1 cellular context compared by ENCODE assay signal in the genomic region with DNA sequence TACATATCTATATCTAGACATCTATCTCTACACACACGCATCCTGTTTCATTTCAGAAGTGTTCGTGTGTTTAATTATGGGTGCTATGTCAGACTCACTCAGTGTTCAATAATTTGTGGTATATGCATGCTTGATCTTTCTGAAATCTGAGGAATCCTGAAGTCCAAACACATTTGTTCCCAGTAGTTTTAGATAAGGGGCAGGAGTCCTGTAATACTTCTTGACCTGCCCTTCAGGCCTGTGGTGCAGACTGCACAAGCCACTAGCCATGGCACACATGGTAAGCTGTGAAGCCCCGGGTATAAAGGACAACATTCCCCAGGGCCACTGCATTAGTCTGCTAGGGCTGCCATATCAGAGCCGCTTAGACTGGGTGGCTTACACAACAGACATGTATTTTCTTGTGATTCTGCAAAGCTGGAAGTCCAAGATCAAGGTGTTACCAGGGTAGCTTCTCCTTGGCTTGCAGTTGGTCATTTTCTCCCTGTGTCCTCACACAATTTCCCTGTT.
TF ChIP-seq lines count a peak whose summit lies in the region.

No MANE protein-coding gene starts in this region.

TF ChIP-seq in H1, 55 proteins besides CTCF, POLR2A, EP300 and RAD21:
- TF ChIP-seq, protein P1, sequence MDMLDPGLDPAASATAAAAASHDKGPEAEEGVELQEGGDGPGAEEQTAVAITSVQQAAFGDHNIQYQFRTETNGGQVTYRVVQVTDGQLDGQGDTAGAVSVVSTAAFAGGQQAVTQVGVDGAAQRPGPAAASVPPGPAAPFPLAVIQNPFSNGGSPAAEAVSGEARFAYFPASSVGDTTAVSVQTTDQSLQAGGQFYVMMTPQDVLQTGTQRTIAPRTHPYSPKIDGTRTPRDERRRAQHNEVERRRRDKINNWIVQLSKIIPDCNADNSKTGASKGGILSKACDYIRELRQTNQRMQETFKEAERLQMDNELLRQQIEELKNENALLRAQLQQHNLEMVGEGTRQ (IDR thresholded peaks at IDR 0.05; ENCODE audit: low read length), result no peak
- TF ChIP-seq NANOG (IDR thresholded peaks at IDR 0.05; ENCODE audit: insufficient read depth, low read depth, low read length, poor library complexity, severe bottlenecking) (no peak), KDM1A (IDR thresholded peaks at IDR 0.05; ENCODE audit: borderline replicate concordance, low read length) (no peak), BCL11A (IDR thresholded peaks at IDR 0.05; ENCODE audit: low read depth in 2 of 2, low read length in 2 of 2) (no peak), KDM4A (IDR thresholded peaks at IDR 0.05; ENCODE audit: low read depth, low read length, severe bottlenecking) (no peak), CBX8 (IDR thresholded peaks at IDR 0.05; ENCODE audit: borderline replicate concordance, low read depth, low read length) (no peak), TCF12 (IDR thresholded peaks at IDR 0.05; ENCODE audit: low read depth, low read length) (no peak), KDM5A (IDR thresholded peaks at IDR 0.05; ENCODE audit: low read length) (no peak), POLR2AphosphoS5 (IDR thresholded peaks at IDR 0.05; ENCODE audit: low read depth, low read length) (no peak), TAF7 (optimal IDR thresholded peaks at IDR 0.05; ENCODE audit: borderline replicate concordance, low read depth, low read length) (no peak), RNF2 (IDR thresholded peaks at IDR 0.05; ENCODE audit: borderline replicate concordance, low read depth, low read length, missing control alignments, poor library complexity, severe bottlenecking) (no peak), CEBPB (IDR thresholded peaks at IDR 0.05; ENCODE audit: low read depth, low read length) (no peak), HDAC6 (IDR thresholded peaks at IDR 0.05; ENCODE audit: low read depth, low read length) (no peak), SIRT6 (IDR thresholded peaks at IDR 0.05; ENCODE audit: low read length) (no peak), CBX5 (IDR thresholded peaks at IDR 0.05; ENCODE audit: low read depth, low read length) (no peak)
- TF ChIP-seq, protein P2, sequence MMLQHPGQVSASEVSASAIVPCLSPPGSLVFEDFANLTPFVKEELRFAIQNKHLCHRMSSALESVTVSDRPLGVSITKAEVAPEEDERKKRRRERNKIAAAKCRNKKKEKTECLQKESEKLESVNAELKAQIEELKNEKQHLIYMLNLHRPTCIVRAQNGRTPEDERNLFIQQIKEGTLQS (IDR thresholded peaks at IDR 0.05; ENCODE audit: insufficient read depth, low read depth, low read length), result no peak
